Comparison of ENCODE assay signal across 27 cellular contexts in the genomic region with DNA sequence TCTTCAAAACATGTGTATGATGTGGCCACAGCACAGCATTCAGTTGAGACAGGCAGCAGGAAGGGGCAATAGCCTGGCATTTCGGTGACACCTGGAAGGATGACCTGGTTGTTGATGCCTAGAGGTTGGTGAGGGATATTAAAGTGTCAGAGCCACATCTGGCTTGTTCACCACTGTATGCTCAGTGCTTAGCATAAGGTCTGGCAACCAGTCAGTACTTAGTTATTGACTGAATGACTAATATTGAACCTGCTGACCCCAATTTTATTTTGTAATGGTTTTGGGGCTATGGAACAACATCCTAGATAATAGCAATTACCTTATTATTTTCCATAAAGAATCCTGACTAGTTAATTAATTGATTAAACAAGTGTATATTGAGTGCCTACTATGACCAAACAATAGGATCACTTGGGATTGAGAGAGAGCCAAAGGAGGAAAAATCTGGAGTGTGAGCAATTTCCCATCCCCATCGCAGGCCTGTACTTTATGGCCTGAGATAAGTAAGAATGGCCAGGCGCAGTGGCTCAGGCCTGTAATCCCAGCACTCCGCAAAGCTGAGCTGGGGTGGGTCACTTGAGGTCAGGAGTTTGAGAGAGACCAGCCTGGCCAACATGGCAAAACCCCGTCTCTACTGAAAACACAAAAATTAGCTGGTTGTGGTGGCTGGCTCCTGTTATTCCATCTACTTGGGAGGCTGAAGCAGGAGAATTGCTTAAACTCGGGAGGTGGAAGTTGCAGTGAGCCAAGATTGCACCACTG.
DNase-seq lines count a peak whose midpoint lies in the region; FAIRE-seq and TF ChIP-seq lines count a peak whose summit lies in the region.
"Had no signal": no experiment of that assay in that cellular context is flagged by ENCODE, and none has a peak within 500 bp of the region (broad histone marks: within the 10 kb centered on the region; RNA-seq: fewer than 3 reads in every experiment).

No MANE protein-coding gene starts in this region.

- H3K9me3 ChIP-seq in hepatocyte (ENCODE audit: low read depth): no peaks in the 10 kb centered on the region
- H3K9me3 ChIP-seq in kidney (ENCODE audit: control insufficient read depth in 1 of 2, low read length in 2 of 2): no peaks in the 10 kb centered on the region
- H3K9me3 ChIP-seq in MG63: no peaks in the 10 kb centered on the region
- H3K9me3 ChIP-seq: body of pancreas, right atrium auricular region had no signal

- no peak for TF ChIP-seq CTCF in hepatocyte (IDR thresholded peaks at IDR 0.05; ENCODE audit: poor library complexity)
- TF ChIP-seq CTCF in nephron progenitor cell (IDR thresholded peaks at IDR 0.05): no peak
- TF ChIP-seq CTCF in kidney (IDR thresholded peaks at IDR 0.05; ENCODE audit: borderline replicate concordance, extremely low read depth, insufficient read depth): no peak

- H3K9ac ChIP-seq in kidney (ENCODE audit: low read length in 2 of 2): no peak overlapping the region

- H2AFZ ChIP-seq in hepatocyte: no peak overlapping the region
- H2AFZ ChIP-seq: PC-9 had no signal

- no peak overlapping the region for H3K4me2 ChIP-seq in hepatocyte
- H3K4me2 ChIP-seq: PC-9 had no signal

- no peak overlapping the region for H3K4me3 ChIP-seq in hepatocyte
- H3K4me3 ChIP-seq in urinary bladder (ENCODE audit: low read depth, low read length): no peak overlapping the region
- no peak overlapping the region for H3K4me3 ChIP-seq in kidney (ENCODE audit: low read length in 2 of 2)
- no peak overlapping the region for H3K4me3 ChIP-seq in MG63
- H3K4me3 ChIP-seq: body of pancreas, PC-9, right atrium auricular region had no signal

- WGBS in hepatocyte (ENCODE audit: low lambda C conversion rate, missing lambda C conversion rate): 71% methylated on average over 6 of the region's 6 CpGs
- 64% methylated on average over 6 of the region's 6 CpGs for WGBS in urinary bladder

- no peaks in the 10 kb centered on the region for H3K9me2 ChIP-seq in hepatocyte (replicated peaks; ENCODE audit: insufficient read depth)

- H3K79me2 ChIP-seq in hepatocyte: no peaks in the 10 kb centered on the region

- no peaks in the 10 kb centered on the region for H3K27me3 ChIP-seq in hepatocyte
- H3K27me3 ChIP-seq in MG63: no peaks in the 10 kb centered on the region
- H3K27me3 ChIP-seq: body of pancreas, right atrium auricular region had no signal

- H3K4me1 Mint-ChIP-seq in activated CD4-positive, alpha-beta T cell treated with anti-CD3 and anti-CD28 coated beads, Interleukin-2, amount 10 ng/mL, durations not matched to agents 24 days and 14 days: peaks cover 3% of the 10 kb centered on the region
- H3K4me1 Mint-ChIP-seq in nephron progenitor cell: peaks cover 30% of the 10 kb centered on the region
- H3K4me1 Mint-ChIP-seq: activated B cell treated with CpG ODN at 0.5 μM for 24 hours; CD8-positive, alpha-beta memory T cell; memory B cell; stimulated activated effector memory CD8-positive, alpha-beta T cell treated with anti-CD3 and anti-CD28 coated beads, Interleukin-12 subunit alpha, Interleukin-12 subunit beta, amount 100 ng/mL, for 72 hours had no signal

- H3K4me1 ChIP-seq in hepatocyte (ENCODE audit: insufficient read depth): peaks cover 27% of the 10 kb centered on the region
- H3K4me1 ChIP-seq in urinary bladder (ENCODE audit: insufficient read depth): peaks cover 4% of the 10 kb centered on the region
- H3K4me1 ChIP-seq in kidney (ENCODE audit: control insufficient read depth in 1 of 2, insufficient read depth in 1 of 2, low read depth in 1 of 2, low read length in 2 of 2): no peaks in the 10 kb centered on the region

- H3K27ac Mint-ChIP-seq in activated CD4-positive, alpha-beta T cell treated with anti-CD3 and anti-CD28 coated beads, Interleukin-2, amount 10 ng/mL, durations not matched to agents 24 days and 14 days: no peak overlapping the region
- peak overlapping the region; percentile 60 for H3K27ac Mint-ChIP-seq in nephron progenitor cell
- H3K27ac Mint-ChIP-seq: activated B cell treated with CpG ODN at 0.5 μM for 24 hours; CD8-positive, alpha-beta memory T cell; memory B cell; stimulated activated effector memory CD8-positive, alpha-beta T cell treated with anti-CD3 and anti-CD28 coated beads, Interleukin-12 subunit alpha, Interleukin-12 subunit beta, amount 100 ng/mL, for 72 hours had no signal

- H3K36me3 ChIP-seq in hepatocyte (replicated peaks; ENCODE audit: insufficient read depth, low read depth) (no peaks in the 10 kb centered on the region), urinary bladder (ENCODE audit: insufficient read depth) (no peaks in the 10 kb centered on the region), kidney (ENCODE audit: control insufficient read depth in 1 of 2, insufficient read depth in 2 of 2, low read length in 2 of 2) (no peaks in the 10 kb centered on the region), MG63 (no peaks in the 10 kb centered on the region)
- H3K36me3 ChIP-seq: right atrium auricular region had no signal

- FAIRE-seq in kidney (lab: Jason Lieb, UNC): no peak
- FAIRE-seq: A204.1 had no signal

- H3K9me3 Mint-ChIP-seq in activated CD4-positive, alpha-beta T cell treated with anti-CD3 and anti-CD28 coated beads, Interleukin-2, amount 10 ng/mL, durations not matched to agents 24 days and 14 days: no peaks in the 10 kb centered on the region
- H3K9me3 Mint-ChIP-seq in nephron progenitor cell: no peaks in the 10 kb centered on the region
- H3K9me3 Mint-ChIP-seq: activated B cell treated with CpG ODN at 0.5 μM for 24 hours; CD8-positive, alpha-beta memory T cell; memory B cell; stimulated activated effector memory CD8-positive, alpha-beta T cell treated with anti-CD3 and anti-CD28 coated beads, Interleukin-12 subunit alpha, Interleukin-12 subunit beta, amount 100 ng/mL, for 72 hours had no signal

- H3K36me3 Mint-ChIP-seq in activated CD4-positive, alpha-beta T cell treated with anti-CD3 and anti-CD28 coated beads, Interleukin-2, amount 10 ng/mL, durations not matched to agents 24 days and 14 days (ENCODE audit: low read depth): peaks cover 4% of the 10 kb centered on the region
- H3K36me3 Mint-ChIP-seq in nephron progenitor cell (ENCODE audit: low read depth): no peaks in the 10 kb centered on the region
- H3K36me3 Mint-ChIP-seq: memory B cell; stimulated activated effector memory CD8-positive, alpha-beta T cell treated with anti-CD3 and anti-CD28 coated beads, Interleukin-12 subunit alpha, Interleukin-12 subunit beta, amount 100 ng/mL, for 72 hours had no signal

- peak; percentile 46 for DNase-seq in activated CD4-positive, alpha-beta T cell treated with anti-CD3 and anti-CD28 coated beads, Interleukin-2, amount 10 ng/mL, durations not matched to agents 24 days and 14 days
- no peak for DNase-seq in activated CD4-positive, alpha-beta T cell treated with anti-CD3 and anti-CD28 coated beads for 48 hours
- DNase-seq in hepatocyte (ENCODE audit: low spot score): no peak
- no peak for DNase-seq in nephron progenitor cell
- no peak for DNase-seq in kidney
- DNase-seq in NCI-H2227 treated with DMSO at 0.1 percent for 48 hours (lab: John Stamatoyannopoulos, UW): no peak
- DNase-seq in MG63: no peak
- DNase-seq: activated B cell treated with CpG ODN at 0.5 μM for 24 hours; activated CD4-positive, alpha-beta T cell treated with anti-CD3 and anti-CD28 coated beads, Interleukin-2, amount 50 U/mL, for 4 hours; activated naive CD4-positive, alpha-beta T cell treated with Interleukin-2 at 50 U/mL for 16 hours; body of pancreas; CD8-positive, alpha-beta memory T cell; DMS 273 treated with DMSO at 0.1 percent for 48 hours; head of caudate nucleus; naive thymus-derived CD4-positive, alpha-beta T cell; NCI-H510A treated with DMSO at 0.1 percent for 48 hours; NK-92 treated with Interleukin-12 subunit alpha and Interleukin-12 subunit beta, amount 100 ng/mL, for 24 hours; PC-9; Right ventricle myocardium superior; stimulated activated CD4-positive, alpha-beta T cell treated with anti-CD3 and anti-CD28 coated beads, Interleukin-12 subunit alpha, Interleukin-12 subunit beta, amount 100 ng/mL, for 4 hours; stimulated activated CD4-positive, alpha-beta T cell treated with anti-CD3 and anti-CD28 coated beads, Interleukin-4, amount 100 ng/mL, for 24 hours had no signal

- no peaks in the 10 kb centered on the region for H4K20me1 ChIP-seq in hepatocyte (ENCODE audit: insufficient read depth, poor library complexity, severe bottlenecking)

- H3K27ac ChIP-seq in hepatocyte: peak overlapping the region; percentile 58
- H3K27ac ChIP-seq in urinary bladder (ENCODE audit: low read depth): peak overlapping the region; percentile 56
- H3K27ac ChIP-seq in kidney (ENCODE audit: low read depth in 2 of 2, low read length in 2 of 2): no peak overlapping the region
- H3K27ac ChIP-seq: epithelial cell of prostate, PC-9, right atrium auricular region had no signal

- intact Hi-C loops in activated CD4-positive, alpha-beta T cell treated with anti-CD3 and anti-CD28 coated beads, Interleukin-2, amount 10 ng/mL, durations not matched to agents 24 days and 14 days (cut with micrococcal nuclease): loop anchor here (10.0 kb wide), 1 partner anchor 55 kb away; no protein-coding TSS in a partner anchor
- intact Hi-C loops in kidney (cut with DNase I): no loop called here

- no peaks in the 10 kb centered on the region for H3K27me3 Mint-ChIP-seq in activated CD4-positive, alpha-beta T cell treated with anti-CD3 and anti-CD28 coated beads, Interleukin-2, amount 10 ng/mL, durations not matched to agents 24 days and 14 days
- peaks cover 3% of the 10 kb centered on the region for H3K27me3 Mint-ChIP-seq in nephron progenitor cell (ENCODE audit: low read depth, poor library complexity)
- H3K27me3 Mint-ChIP-seq: activated B cell treated with CpG ODN at 0.5 μM for 24 hours; CD8-positive, alpha-beta memory T cell; memory B cell; naive thymus-derived CD4-positive, alpha-beta T cell had no signal

- no peak overlapping the region for H3K4me3 Mint-ChIP-seq in activated CD4-positive, alpha-beta T cell treated with anti-CD3 and anti-CD28 coated beads, Interleukin-2, amount 10 ng/mL, durations not matched to agents 24 days and 14 days
- no peak overlapping the region for H3K4me3 Mint-ChIP-seq in nephron progenitor cell
- H3K4me3 Mint-ChIP-seq: activated B cell treated with CpG ODN at 0.5 μM for 24 hours; CD8-positive, alpha-beta memory T cell; memory B cell; naive thymus-derived CD4-positive, alpha-beta T cell; stimulated activated effector memory CD8-positive, alpha-beta T cell treated with anti-CD3 and anti-CD28 coated beads, Interleukin-12 subunit alpha, Interleukin-12 subunit beta, amount 100 ng/mL, for 72 hours had no signal

Comparison
In these comparisons a context has a peak if more than half of its experiments do, and no peak if none do; other contexts are left out.
1. H3K27ac ChIP-seq: peak in hepatocyte (single experiment) and urinary bladder (single experiment); none in kidney (0 of 2).